In genomic region chr4:1802151-1802715, GRCh38 we compare ENCODE assay signal across 19 cellular contexts. TPM values are rescaled to one million over a fixed set of nuclear protein-coding genes. Genes with fewer than 3 reads are reported as not detected.
A peak's percentile ranks its signal among the peaks of the same experiment; 100 is the strongest.
DNase-seq lines count a peak whose midpoint lies in the region; ATAC-seq and TF ChIP-seq lines count a peak whose summit lies in the region.
"Had no signal": no experiment of that assay in that cellular context is flagged by ENCODE, and none has a peak within 500 bp of the region (broad histone marks: within the 10 kb centered on the region; RNA-seq: fewer than 3 reads in every experiment).

No MANE protein-coding gene starts in this region.

- H3K9ac ChIP-seq in mammary epithelial cell (ENCODE audit: insufficient read depth, low read length), result no peak overlapping the region

- intact Hi-C loops in heart right ventricle (cut with DNase I) (no loop called here), mammary epithelial cell (cut with micrococcal nuclease) (no loop called here)

- no peak for TF ChIP-seq POLR2A in suprapubic skin (IDR thresholded peaks at IDR 0.05)

- H3K9me3 Mint-ChIP-seq in activated CD8-positive, alpha-beta memory T cell treated with anti-CD3 and anti-CD28 coated beads, Interleukin-2, amount 10 ng/mL, durations not matched to agents 7 days and 5 days (ENCODE audit: low read depth), result no peaks in the 10 kb centered on the region

- CTCF ChIA-PET in mammary epithelial cell (lab: Charles Lee; ENCODE audit: low non-redundant PET), result no interaction called here
- CTCF ChIA-PET in activated CD8-positive, alpha-beta memory T cell treated with anti-CD3 and anti-CD28 coated beads, Interleukin-2, amount 10 ng/mL, durations not matched to agents 7 days and 5 days (lab: Charles Lee), result no interaction called here

- dilution Hi-C loops in mammary epithelial cell (cut with HindIII; ENCODE audit: low sequenced_read_pairs), result no loop called here

- no peaks in the 10 kb centered on the region for H3K9me3 ChIP-seq in heart right ventricle
- no peaks in the 10 kb centered on the region for H3K9me3 ChIP-seq in right atrium auricular region
- H3K9me3 ChIP-seq in suprapubic skin, result no peaks in the 10 kb centered on the region
- no peaks in the 10 kb centered on the region for H3K9me3 ChIP-seq in mammary epithelial cell (replicated peaks; ENCODE audit: insufficient read depth, low read length)
- H3K9me3 ChIP-seq: ascending aorta, neutrophil, tibial nerve had no signal

- no peaks in the 10 kb centered on the region for H4K20me1 ChIP-seq in mammary epithelial cell (ENCODE audit: insufficient read depth, low read length)

- H3K27ac ChIP-seq in heart right ventricle, result no peak overlapping the region
- no peak overlapping the region for H3K27ac ChIP-seq in right atrium auricular region
- H3K27ac ChIP-seq in suprapubic skin, result peak overlapping the region; percentile 41
- no peak overlapping the region for H3K27ac ChIP-seq in mammary epithelial cell (ENCODE audit: insufficient read depth, low read depth, low read length)
- H3K27ac ChIP-seq: ascending aorta, neutrophil, tibial nerve, WERI-Rb-1 had no signal

- TF ChIP-seq EP300 in suprapubic skin (IDR thresholded peaks at IDR 0.05), result no peak

- no peaks in the 10 kb centered on the region for H3K4me1 Mint-ChIP-seq in activated CD8-positive, alpha-beta memory T cell treated with anti-CD3 and anti-CD28 coated beads, Interleukin-2, amount 10 ng/mL, durations not matched to agents 7 days and 5 days

- H3K36me3 ChIP-seq in heart right ventricle, result no peaks in the 10 kb centered on the region
- no peaks in the 10 kb centered on the region for H3K36me3 ChIP-seq in right atrium auricular region
- peaks cover 3% of the 10 kb centered on the region for H3K36me3 ChIP-seq in suprapubic skin
- no peaks in the 10 kb centered on the region for H3K36me3 ChIP-seq in mammary epithelial cell (ENCODE audit: insufficient read depth, low read length)
- H3K36me3 ChIP-seq: ascending aorta, neutrophil had no signal

- TF ChIP-seq CTCF in heart right ventricle (IDR thresholded peaks at IDR 0.05) (no peak), right atrium auricular region (IDR thresholded peaks at IDR 0.05) (no peak), fibroblast of mammary gland (conservative IDR thresholded peaks at IDR 0.05; ENCODE audit: control insufficient read depth, insufficient read depth, low read depth, low read length) (no peak), suprapubic skin (IDR thresholded peaks at IDR 0.05) (no peak), mammary epithelial cell (conservative IDR thresholded peaks at IDR 0.05 in 1 of 2, IDR thresholded peaks at IDR 0.05 in 1 of 2; ENCODE audit: extremely low read depth in 1 of 2, insufficient read depth in 1 of 2, low read depth in 1 of 2, low read length in 2 of 2) (no peak)

- no peaks in the 10 kb centered on the region for H3K36me3 Mint-ChIP-seq in activated CD8-positive, alpha-beta memory T cell treated with anti-CD3 and anti-CD28 coated beads, Interleukin-2, amount 10 ng/mL, durations not matched to agents 7 days and 5 days

- H3K4me3 ChIP-seq in heart right ventricle (no peak overlapping the region), right atrium auricular region (no peak overlapping the region), fibroblast of mammary gland (ENCODE audit: control insufficient read depth, low read depth, low read length) (no peak overlapping the region), suprapubic skin (no peak overlapping the region), mammary epithelial cell (replicated peaks in 1 of 3; ENCODE audit: insufficient read depth in 1 of 3, low read depth in 2 of 3, low read length in 3 of 3) (no peak overlapping the region)
- H3K4me3 ChIP-seq: ascending aorta, tibial nerve had no signal

- 82 to 85% methylated on average over 22 of the region's 22 CpGs for WGBS in heart right ventricle, 2 donors
- WGBS in suprapubic skin, result 60% methylated on average over 2 of the region's 22 CpGs
- WGBS in mammary epithelial cell (ENCODE audit: low coverage, missing lambda C conversion rate), result 94% methylated on average over 9 of the region's 22 CpGs

- no peak overlapping the region for H2AFZ ChIP-seq in mammary epithelial cell (ENCODE audit: low read depth, low read length)

- DNase-seq in heart right ventricle (peak in 1 of 2 donors; percentile 48), right atrium auricular region (ENCODE audit: low spot score) (no peak), NCI-H69 (lab: John Stamatoyannopoulos, UW) (peak; percentile 5), fibroblast of mammary gland (ENCODE audit: low read depth) (peak; percentile 25), suprapubic skin (ENCODE audit: low spot score in 2 of 2) (peak; percentile 82 to 90), mammary epithelial cell (no peak), mucosa of gallbladder (ENCODE audit: low spot score) (no peak)
- DNase-seq in activated CD8-positive, alpha-beta memory T cell treated with anti-CD3 and anti-CD28 coated beads, Interleukin-2, amount 10 ng/mL, durations not matched to agents 7 days and 5 days, result no peak
- DNase-seq: ACHN; activated effector memory CD4-positive, alpha-beta T cell treated with anti-CD3 and anti-CD28 coated beads, Interleukin-2, amount 50 U/mL, for 16 hours; dermis blood vessel endothelial cell; NCI-H226; OCI-M1; stimulated activated CD4-positive, alpha-beta T cell treated with anti-CD3 and anti-CD28 coated beads, Interleukin-4, amount 100 ng/mL, for 1 hour; WERI-Rb-1 had no signal

- H3K27ac Mint-ChIP-seq in activated CD8-positive, alpha-beta memory T cell treated with anti-CD3 and anti-CD28 coated beads, Interleukin-2, amount 10 ng/mL, durations not matched to agents 7 days and 5 days, result no peak overlapping the region

- H3K27me3 ChIP-seq in heart right ventricle, result peaks cover 0 to 15% (median 11%) of the 10 kb centered on the region in 7 donors
- no peaks in the 10 kb centered on the region for H3K27me3 ChIP-seq in right atrium auricular region
- H3K27me3 ChIP-seq in suprapubic skin, result peaks cover 11% of the 10 kb centered on the region
- no peaks in the 10 kb centered on the region for H3K27me3 ChIP-seq in mammary epithelial cell (ENCODE audit: insufficient read depth, low read length)
- H3K27me3 ChIP-seq: ascending aorta had no signal

- no peaks in the 10 kb centered on the region for H3K79me2 ChIP-seq in mammary epithelial cell (ENCODE audit: insufficient read depth, low read length)

- in situ Hi-C loops in mammary epithelial cell (cut with MboI; ENCODE audit: low sequenced_read_pairs in 2 of 2), result no loop called here

- no peaks in the 10 kb centered on the region for H3K27me3 Mint-ChIP-seq in activated CD8-positive, alpha-beta memory T cell treated with anti-CD3 and anti-CD28 coated beads, Interleukin-2, amount 10 ng/mL, durations not matched to agents 7 days and 5 days

- H3K4me1 ChIP-seq in heart right ventricle, result no peaks in the 10 kb centered on the region
- no peaks in the 10 kb centered on the region for H3K4me1 ChIP-seq in right atrium auricular region
- H3K4me1 ChIP-seq in suprapubic skin, result peaks cover 45% of the 10 kb centered on the region
- no peaks in the 10 kb centered on the region for H3K4me1 ChIP-seq in mammary epithelial cell (ENCODE audit: insufficient read depth, low read length)
- H3K4me1 ChIP-seq: ascending aorta, tibial nerve had no signal

- no peak overlapping the region for H3K4me2 ChIP-seq in mammary epithelial cell (ENCODE audit: insufficient read depth, low read depth, low read length)

- H3K4me3 Mint-ChIP-seq in activated CD8-positive, alpha-beta memory T cell treated with anti-CD3 and anti-CD28 coated beads, Interleukin-2, amount 10 ng/mL, durations not matched to agents 7 days and 5 days, result no peak overlapping the region

- ATAC-seq in heart right ventricle, result peak in 5 of 8 donors; percentile 10 to 56 (median 36)
- no peak for ATAC-seq in activated CD8-positive, alpha-beta memory T cell treated with anti-CD3 and anti-CD28 coated beads, Interleukin-2, amount 10 ng/mL, durations not matched to agents 7 days and 5 days
- ATAC-seq: sciatic nerve had no signal

- no TSS peak for BruUV-seq in mammary epithelial cell (replicated peaks; lab: Mats Ljungman, UMichigan)

RNA-seq across cellular contexts. Expression of gene FGFR3, which starts 9.1 kb away (rescaled TPM):
- 1 to 10 TPM; 1.2 to 5.3 (median 2.4) TPM for total RNA-seq in heart right ventricle
- 1 to 10 TPM; 1.3 to 6.6 TPM for polyA plus RNA-seq in heart right ventricle
- total RNA-seq in right atrium auricular region, result 10 to 100 TPM in 1 of 2 donors, 1 to 10 TPM in 1; 2.6 to 15.4 TPM
- total RNA-seq in suprapubic skin, result 100 to 1,000 TPM; 511 to 829 (median 662) TPM
- total RNA-seq in mammary epithelial cell, result 1 to 10 TPM in 1 of 2 donors, under 1 TPM in 1; 0.67 to 6.2 TPM
- 3.8 TPM for polyA plus RNA-seq in mammary epithelial cell
- polyA minus RNA-seq in mammary epithelial cell, result 2.1 TPM
- 104 TPM for total RNA-seq in mucosa of gallbladder
- total RNA-seq in activated CD8-positive, alpha-beta memory T cell treated with anti-CD3 and anti-CD28 coated beads, Interleukin-2, amount 10 ng/mL, durations not matched to agents 7 days and 5 days, result under 1 TPM; 0.15 to 0.21 TPM

RNA-seq across cellular contexts. Expression of gene LETM1, which starts 53.7 kb away (rescaled TPM):
- total RNA-seq in heart right ventricle (10 to 100 TPM; 35.3 to 53.1 (median 42.6) TPM), right atrium auricular region (10 to 100 TPM; 32.1 to 34.5 TPM), suprapubic skin (10 to 100 TPM; 64.0 to 73.5 (median 65.2) TPM), mammary epithelial cell (10 to 100 TPM; 71.2 to 79.6 TPM), mucosa of gallbladder (45.0 TPM)
- polyA plus RNA-seq in heart right ventricle (10 to 100 TPM; 23.4 to 23.8 TPM), mammary epithelial cell (31.8 TPM)
- polyA minus RNA-seq in mammary epithelial cell, result 71.2 TPM
- total RNA-seq in activated CD8-positive, alpha-beta memory T cell treated with anti-CD3 and anti-CD28 coated beads, Interleukin-2, amount 10 ng/mL, durations not matched to agents 7 days and 5 days, result 10 to 100 TPM; 51.1 to 73.7 TPM

Comparison
In these comparisons a context has a peak if more than half of its experiments do, and no peak if none do; other contexts are left out.
1. DNase-seq: peak in NCI-H69 (single experiment), fibroblast of mammary gland (single experiment) and suprapubic skin (2 of 2); none in right atrium auricular region (single experiment), mammary epithelial cell (single experiment), mucosa of gallbladder (single experiment) and activated CD8-positive, alpha-beta memory T cell treated with anti-CD3 and anti-CD28 coated beads, Interleukin-2, amount 10 ng/mL, durations not matched to agents 7 days and 5 days (single experiment).